25 cellular contexts compared by ENCODE assay signal in genomic region chr9:37515620-37516258, GRCh38. TPM values are rescaled to one million over a fixed set of nuclear protein-coding genes. Genes with fewer than 3 reads are reported as not detected.
DNase-seq lines count a peak whose midpoint lies in the region; ATAC-seq, FAIRE-seq and TF ChIP-seq lines count a peak whose summit lies in the region.
"Had no signal": no experiment of that assay in that cellular context is flagged by ENCODE, and none has a peak within 500 bp of the region (broad histone marks: within the 10 kb centered on the region; RNA-seq: fewer than 3 reads in every experiment).

No MANE protein-coding gene starts in this region.

- H3K4me3 ChIP-seq in suprapubic skin: no peak overlapping the region

- H3K27ac ChIP-seq in suprapubic skin: peak overlapping the region; percentile 19
- H3K27ac ChIP-seq: KMS-11, RWPE1 had no signal

- POLR2A ChIA-PET in activated CD4-positive, alpha-beta memory T cell treated with anti-CD3 and anti-CD28 coated beads for 36 hours (lab: Charles Lee): no interaction called here

- peaks cover 7% of the 10 kb centered on the region for H3K4me1 Mint-ChIP-seq in activated T-helper 17 cell treated with anti-CD3 and anti-CD28 coated beads, Interleukin-2, amount 50 U/mL, for 72 hours
- no peaks in the 10 kb centered on the region for H3K4me1 Mint-ChIP-seq in activated CD4-positive, alpha-beta memory T cell treated with anti-CD3 and anti-CD28 coated beads for 36 hours (ENCODE audit: low read depth)

- no peak for TF ChIP-seq EP300 in suprapubic skin (IDR thresholded peaks at IDR 0.05)

- intact Hi-C loops in activated CD4-positive, alpha-beta memory T cell treated with anti-CD3 and anti-CD28 coated beads for 36 hours (cut with micrococcal nuclease): no loop called here

- no peak overlapping the region for H3K4me3 Mint-ChIP-seq in activated T-helper 17 cell treated with anti-CD3 and anti-CD28 coated beads, Interleukin-2, amount 50 U/mL, for 72 hours
- H3K4me3 Mint-ChIP-seq in activated CD4-positive, alpha-beta memory T cell treated with anti-CD3 and anti-CD28 coated beads for 36 hours: no peak overlapping the region
- H3K4me3 Mint-ChIP-seq: IgD-negative memory B cell had no signal

- H3K27me3 ChIP-seq in suprapubic skin: no peaks in the 10 kb centered on the region
- H3K27me3 ChIP-seq: BE2C had no signal

- no peaks in the 10 kb centered on the region for H3K4me1 ChIP-seq in suprapubic skin
- H3K4me1 ChIP-seq: BE2C had no signal

- WGBS in suprapubic skin: 79% methylated on average over 10 of the region's 14 CpGs

- CTCF ChIA-PET in activated CD4-positive, alpha-beta memory T cell treated with anti-CD3 and anti-CD28 coated beads for 36 hours (lab: Charles Lee): no interaction called here

- no peaks in the 10 kb centered on the region for H3K27me3 Mint-ChIP-seq in activated T-helper 17 cell treated with anti-CD3 and anti-CD28 coated beads, Interleukin-2, amount 50 U/mL, for 72 hours
- no peaks in the 10 kb centered on the region for H3K27me3 Mint-ChIP-seq in activated CD4-positive, alpha-beta memory T cell treated with anti-CD3 and anti-CD28 coated beads for 36 hours
- H3K27me3 Mint-ChIP-seq: IgD-negative memory B cell had no signal

- no peak for TF ChIP-seq CTCF in suprapubic skin (IDR thresholded peaks at IDR 0.05)

- peak; percentile 25 for DNase-seq in NCI-H82 (lab: John Stamatoyannopoulos, UW)
- DNase-seq in NCI-H82 treated with DMSO at 0.1 percent for 48 hours (lab: John Stamatoyannopoulos, UW; ENCODE audit: unreplicated experiment): no peak
- peak; percentile 52 for DNase-seq in myocyte (ENCODE audit: low read depth)
- no peak for DNase-seq in suprapubic skin (ENCODE audit: low spot score in 2 of 2)
- DNase-seq in NCI-H510A (lab: John Stamatoyannopoulos, UW): no peak
- DNase-seq in activated CD4-positive, alpha-beta memory T cell treated with anti-CD3 and anti-CD28 coated beads for 36 hours: no peak
- no peak for DNase-seq in HTR-8/SVneo (ENCODE audit: insufficient read length, low spot score)
- DNase-seq: 8988T, ACHN, BE2C, DMS53, NCI-H1048, NCI-H1417, NCI-H1694 treated with DMSO at 0.1 percent for 48 hours, NCI-H2081 treated with DMSO at 0.1 percent for 48 hours, NCI-H2171, NCI-H226, NCI-H510A treated with DMSO at 0.1 percent for 48 hours, NCI-H748 treated with DMSO at 0.1 percent for 48 hours, SHP77 had no signal

- peaks cover 14% of the 10 kb centered on the region for H3K36me3 Mint-ChIP-seq in activated T-helper 17 cell treated with anti-CD3 and anti-CD28 coated beads, Interleukin-2, amount 50 U/mL, for 72 hours (ENCODE audit: low read depth)
- peaks cover 8% of the 10 kb centered on the region for H3K36me3 Mint-ChIP-seq in activated CD4-positive, alpha-beta memory T cell treated with anti-CD3 and anti-CD28 coated beads for 36 hours

- no peaks in the 10 kb centered on the region for H3K9me3 Mint-ChIP-seq in activated T-helper 17 cell treated with anti-CD3 and anti-CD28 coated beads, Interleukin-2, amount 50 U/mL, for 72 hours
- no peaks in the 10 kb centered on the region for H3K9me3 Mint-ChIP-seq in activated CD4-positive, alpha-beta memory T cell treated with anti-CD3 and anti-CD28 coated beads for 36 hours
- H3K9me3 Mint-ChIP-seq: IgD-negative memory B cell had no signal

- H3K27ac Mint-ChIP-seq in activated T-helper 17 cell treated with anti-CD3 and anti-CD28 coated beads, Interleukin-2, amount 50 U/mL, for 72 hours: peak overlapping the region; percentile 4
- H3K27ac Mint-ChIP-seq in activated CD4-positive, alpha-beta memory T cell treated with anti-CD3 and anti-CD28 coated beads for 36 hours: no peak overlapping the region
- H3K27ac Mint-ChIP-seq: IgD-negative memory B cell had no signal

- FAIRE-seq in HTR-8/SVneo (lab: Jason Lieb, UNC): no peak

- peaks cover 25% of the 10 kb centered on the region for H3K36me3 ChIP-seq in suprapubic skin

- TF ChIP-seq POLR2A in suprapubic skin (IDR thresholded peaks at IDR 0.05): no peak

- no peaks in the 10 kb centered on the region for H3K9me3 ChIP-seq in suprapubic skin
- H3K9me3 ChIP-seq: BE2C had no signal

- ATAC-seq in activated T-helper 17 cell treated with anti-CD3 and anti-CD28 coated beads, Interleukin-2, amount 50 U/mL, for 72 hours (replicated peaks): no peak
- ATAC-seq: HCT116 had no signal

RNA-seq across cellular contexts. Expression of gene POLR1E, which starts 30.0 kb away (rescaled TPM):
- total RNA-seq in activated T-helper 17 cell treated with anti-CD3 and anti-CD28 coated beads, Interleukin-2, amount 50 U/mL, for 72 hours: 10 to 100 TPM; 57.3 to 65.1 TPM
- total RNA-seq in myocyte: 20.1 and 20.9 TPM in 2 replicates
- polyA plus RNA-seq in myocyte (2012): 13.9 TPM
- 10 to 100 TPM; 15.7 to 26.3 (median 24.0) TPM for total RNA-seq in suprapubic skin
- 10 to 100 TPM; 56.7 to 58.0 TPM for total RNA-seq in activated CD4-positive, alpha-beta memory T cell treated with anti-CD3 and anti-CD28 coated beads for 36 hours

RNA-seq across cellular contexts. Expression of gene ZBTB5, which starts 50.5 kb away (rescaled TPM):
- 10 to 100 TPM in 1 of 2 donors, 1 to 10 TPM in 1; 7.7 to 13.8 TPM for total RNA-seq in activated T-helper 17 cell treated with anti-CD3 and anti-CD28 coated beads, Interleukin-2, amount 50 U/mL, for 72 hours
- total RNA-seq in myocyte: 12.7 and 13.0 TPM in 2 replicates
- 8.6 TPM for polyA plus RNA-seq in myocyte (2012)
- 10 to 100 TPM; 18.0 to 24.7 (median 23.5) TPM for total RNA-seq in suprapubic skin
- total RNA-seq in activated CD4-positive, alpha-beta memory T cell treated with anti-CD3 and anti-CD28 coated beads for 36 hours: 1 to 10 TPM; 8.3 to 9.3 TPM

Comparison
In these comparisons a context has a peak if more than half of its experiments do, and no peak if none do; other contexts are left out.
1. DNase-seq: peak in NCI-H82 (single experiment) and myocyte (single experiment); none in NCI-H82 treated with DMSO at 0.1 percent for 48 hours (single experiment), suprapubic skin (0 of 2), NCI-H510A (single experiment), activated CD4-positive, alpha-beta memory T cell treated with anti-CD3 and anti-CD28 coated beads for 36 hours (single experiment) and HTR-8/SVneo (single experiment).